1 cellular context compared by ENCODE assay signal in the genomic region with DNA sequence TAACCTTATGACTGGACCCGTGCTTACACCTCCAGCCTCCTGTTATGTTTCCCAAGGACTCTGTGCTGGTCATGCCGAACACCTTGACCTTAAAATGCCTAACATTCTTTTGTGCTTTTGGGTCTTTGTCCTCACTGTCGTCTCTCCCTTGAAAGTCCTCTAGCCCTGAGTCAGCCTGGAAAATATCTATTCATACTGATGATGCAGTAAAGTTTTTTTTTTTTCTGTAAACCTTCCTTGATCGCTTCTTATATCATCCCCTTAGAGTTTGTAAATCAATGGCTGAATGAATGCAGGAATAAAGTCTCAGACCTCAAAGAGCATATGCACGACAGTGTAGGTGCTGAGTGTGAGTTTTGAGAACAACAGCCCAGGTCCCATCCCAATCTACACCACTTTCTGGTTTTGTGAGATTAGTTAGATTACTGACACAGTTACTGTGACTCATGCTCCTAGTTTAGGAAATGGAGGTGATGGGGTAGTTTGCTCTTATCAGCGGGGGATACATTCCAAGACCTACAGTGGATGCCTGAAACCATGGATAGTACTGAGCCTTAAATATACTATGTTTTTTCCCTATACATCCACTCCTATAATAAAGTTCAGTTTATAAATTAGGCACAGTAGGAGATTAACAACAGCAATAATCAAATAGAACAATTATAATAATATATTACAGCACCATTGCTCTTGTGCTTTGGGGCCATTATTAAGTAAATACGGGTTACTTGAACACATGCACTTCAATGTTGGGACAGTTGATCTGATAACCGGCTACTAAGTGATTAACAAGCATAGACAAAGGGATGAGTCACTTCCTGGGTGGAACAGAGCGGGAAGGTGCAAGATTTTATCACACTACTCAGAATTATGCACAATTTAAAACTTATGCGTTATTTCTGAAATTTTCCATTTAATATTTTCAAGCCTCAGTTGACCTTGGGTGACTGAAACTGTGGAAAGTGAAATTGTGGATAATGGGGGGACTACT.
TF ChIP-seq lines count a peak whose summit lies in the region.

No MANE protein-coding gene starts in this region.

TF ChIP-seq in endothelial cell of umbilical vein, 7 proteins besides CTCF, POLR2A, EP300 and RAD21:
- TF ChIP-seq POLR2AphosphoS5 (IDR thresholded peaks at IDR 0.05; ENCODE audit: insufficient read depth, low read depth, low read length) (no peak), JUN (IDR thresholded peaks at IDR 0.05; ENCODE audit: borderline replicate concordance, insufficient read depth, insufficient read length, low read depth) (peak; percentile 34), MYC (IDR thresholded peaks at IDR 0.05; ENCODE audit: low read depth, low read length) (no peak), EZH2 (IDR thresholded peaks at IDR 0.05; ENCODE audit: borderline replicate concordance, low read depth, low read length, severe bottlenecking) (no peak), FOS (IDR thresholded peaks at IDR 0.05; ENCODE audit: borderline replicate concordance, insufficient read depth, low read length) (no peak), GATA2 (IDR thresholded peaks at IDR 0.05; ENCODE audit: insufficient read depth, insufficient read length, low read depth, low read length) (peak; percentile 21)
- TF ChIP-seq, protein P1, sequence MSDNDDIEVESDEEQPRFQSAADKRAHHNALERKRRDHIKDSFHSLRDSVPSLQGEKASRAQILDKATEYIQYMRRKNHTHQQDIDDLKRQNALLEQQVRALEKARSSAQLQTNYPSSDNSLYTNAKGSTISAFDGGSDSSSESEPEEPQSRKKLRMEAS (IDR thresholded peaks at IDR 0.05; ENCODE audit: insufficient read depth, insufficient read length), result no peak
TF ChIP-seq in endothelial cell of umbilical vein: peak in this region for 2.
